In the genomic region with DNA sequence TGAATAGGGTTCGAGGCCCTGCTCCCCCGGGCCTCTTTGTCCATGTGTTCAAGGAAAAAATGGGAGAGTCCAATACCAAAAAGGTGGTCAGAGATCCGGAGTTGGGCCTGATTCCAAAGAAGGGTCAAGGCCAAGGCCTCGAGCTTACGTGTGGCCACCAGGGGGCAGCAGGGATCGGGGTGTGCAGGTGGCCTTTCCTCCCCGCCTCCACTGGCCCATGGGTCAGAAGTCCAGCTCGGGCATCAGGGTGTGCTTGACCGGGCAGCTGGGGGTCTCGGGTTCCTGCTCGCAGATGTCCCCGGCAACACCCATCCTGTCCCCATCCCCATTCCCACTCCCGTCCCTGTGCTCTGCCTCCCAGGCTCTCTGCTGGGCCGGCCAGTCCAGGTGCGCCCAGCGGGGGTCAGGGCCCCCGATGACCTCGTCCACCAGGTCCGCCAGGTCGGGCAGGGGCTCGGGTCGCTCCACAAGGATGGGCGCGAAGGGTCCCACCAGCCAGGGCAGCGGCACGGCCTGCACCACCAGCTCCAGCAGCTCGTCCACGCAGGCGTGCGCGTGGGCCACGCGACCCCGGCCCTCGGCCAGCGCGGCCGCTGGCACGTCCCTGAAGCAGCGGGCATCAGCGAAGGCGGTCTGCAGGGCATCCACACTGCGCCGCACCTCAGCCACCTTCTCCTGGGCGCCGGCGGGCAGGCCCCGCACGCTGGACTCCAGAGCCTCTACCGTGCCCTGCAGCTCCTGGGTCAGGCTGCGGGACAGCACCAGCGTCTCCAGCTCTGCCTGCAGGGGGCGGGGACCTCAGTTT, we compare ENCODE assay signal across 1 cellular context.
TF ChIP-seq lines count a peak whose summit lies in the region.

No MANE protein-coding gene starts in this region.

TF ChIP-seq in GM23338, 12 proteins besides CTCF, POLR2A, EP300 and RAD21 (continued from another document):
- TF ChIP-seq, protein P1, sequence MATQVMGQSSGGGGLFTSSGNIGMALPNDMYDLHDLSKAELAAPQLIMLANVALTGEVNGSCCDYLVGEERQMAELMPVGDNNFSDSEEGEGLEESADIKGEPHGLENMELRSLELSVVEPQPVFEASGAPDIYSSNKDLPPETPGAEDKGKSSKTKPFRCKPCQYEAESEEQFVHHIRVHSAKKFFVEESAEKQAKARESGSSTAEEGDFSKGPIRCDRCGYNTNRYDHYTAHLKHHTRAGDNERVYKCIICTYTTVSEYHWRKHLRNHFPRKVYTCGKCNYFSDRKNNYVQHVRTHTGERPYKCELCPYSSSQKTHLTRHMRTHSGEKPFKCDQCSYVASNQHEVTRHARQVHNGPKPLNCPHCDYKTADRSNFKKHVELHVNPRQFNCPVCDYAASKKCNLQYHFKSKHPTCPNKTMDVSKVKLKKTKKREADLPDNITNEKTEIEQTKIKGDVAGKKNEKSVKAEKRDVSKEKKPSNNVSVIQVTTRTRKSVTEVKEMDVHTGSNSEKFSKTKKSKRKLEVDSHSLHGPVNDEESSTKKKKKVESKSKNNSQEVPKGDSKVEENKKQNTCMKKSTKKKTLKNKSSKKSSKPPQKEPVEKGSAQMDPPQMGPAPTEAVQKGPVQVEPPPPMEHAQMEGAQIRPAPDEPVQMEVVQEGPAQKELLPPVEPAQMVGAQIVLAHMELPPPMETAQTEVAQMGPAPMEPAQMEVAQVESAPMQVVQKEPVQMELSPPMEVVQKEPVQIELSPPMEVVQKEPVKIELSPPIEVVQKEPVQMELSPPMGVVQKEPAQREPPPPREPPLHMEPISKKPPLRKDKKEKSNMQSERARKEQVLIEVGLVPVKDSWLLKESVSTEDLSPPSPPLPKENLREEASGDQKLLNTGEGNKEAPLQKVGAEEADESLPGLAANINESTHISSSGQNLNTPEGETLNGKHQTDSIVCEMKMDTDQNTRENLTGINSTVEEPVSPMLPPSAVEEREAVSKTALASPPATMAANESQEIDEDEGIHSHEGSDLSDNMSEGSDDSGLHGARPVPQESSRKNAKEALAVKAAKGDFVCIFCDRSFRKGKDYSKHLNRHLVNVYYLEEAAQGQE (IDR thresholded peaks at IDR 0.05; ENCODE audit: unreplicated experiment): no peak
- TF ChIP-seq CREB1 (CRISPR knock-in tag; IDR thresholded peaks at IDR 0.05; ENCODE audit: low read depth) (no peak), EZH2phosphoT487 (IDR thresholded peaks at IDR 0.05; ENCODE audit: unreplicated experiment) (no peak), NANOG (IDR thresholded peaks at IDR 0.05; ENCODE audit: borderline replicate concordance) (no peak), STAT1 (IDR thresholded peaks at IDR 0.05; ENCODE audit: unreplicated experiment) (no peak), ZNF114 (CRISPR knock-in tag; IDR thresholded peaks at IDR 0.05) (no peak), POLR2AphosphoS5 (IDR thresholded peaks at IDR 0.05; ENCODE audit: low read depth) (no peak), EZH2 (IDR thresholded peaks at IDR 0.05; ENCODE audit: low read depth, unreplicated experiment) (no peak)
